In genomic region chr10:24874133-24874532, GRCh38 we compare ENCODE assay signal across 16 cellular contexts.
DNase-seq lines count a peak whose midpoint lies in the region; ATAC-seq, FAIRE-seq and TF ChIP-seq lines count a peak whose summit lies in the region.
"Had no signal": no experiment of that assay in that cellular context is flagged by ENCODE, and none has a peak within 500 bp of the region (broad histone marks: within the 10 kb centered on the region; RNA-seq: fewer than 3 reads in every experiment).

No MANE protein-coding gene starts in this region.

- H3K36me3 ChIP-seq in K562 (ENCODE audit: control insufficient read depth, insufficient read depth, low read length), result no peaks in the 10 kb centered on the region; the same call in 2 of the 3 replicates
- no peaks in the 10 kb centered on the region for H3K36me3 ChIP-seq in mesenchymal stem cell (ENCODE audit: control insufficient read depth in 1 of 2, insufficient read depth in 2 of 2, low read depth in 1 of 2, low read length in 2 of 2)
- no peaks in the 10 kb centered on the region for H3K36me3 ChIP-seq in MG63

- TF ChIP-seq RAD21 in K562 (CRISPR knock-in tag; conservative IDR thresholded peaks at IDR 0.05 in 1 of 2, IDR thresholded peaks at IDR 0.05 in 1 of 2), result no peak

- no peaks in the 10 kb centered on the region for H3K27me3 Mint-ChIP-seq in type B pancreatic cell
- H3K27me3 Mint-ChIP-seq: B cell; CD4-positive, alpha-beta T cell had no signal

- in situ Hi-C loops in K562 (cut with MboI), result no loop called here

- no peak overlapping the region for H3K4me3 ChIP-seq in K562
- no peak overlapping the region for H3K4me3 ChIP-seq in mesenchymal stem cell (ENCODE audit: insufficient read depth in 1 of 2, low read depth in 1 of 2, low read length in 2 of 2)
- H3K4me3 ChIP-seq in MG63, result no peak overlapping the region

- no peaks in the 10 kb centered on the region for H3K79me1 ChIP-seq in mesenchymal stem cell (replicated peaks; ENCODE audit: low read length, poor library complexity, severe bottlenecking)

- peak overlapping the region in 1 of 2 experiments; percentile 22 for H3K18ac ChIP-seq in mesenchymal stem cell (ENCODE audit: low read depth in 1 of 2, low read length in 2 of 2)

- H3K4me3 Mint-ChIP-seq in type B pancreatic cell, result no peak overlapping the region
- H3K4me3 Mint-ChIP-seq: B cell; CD4-positive, alpha-beta T cell had no signal

- no peaks in the 10 kb centered on the region for H3K9me3 Mint-ChIP-seq in type B pancreatic cell

- H2BK5ac ChIP-seq in mesenchymal stem cell (ENCODE audit: low read depth, low read length, poor library complexity, severe bottlenecking), result no peak overlapping the region

- no peak for TF ChIP-seq POLR2A in K562 (conservative IDR thresholded peaks at IDR 0.05)

- BruUV-seq in K562 (replicated peaks; lab: Mats Ljungman, UMichigan), result no TSS peak

- H4K8ac ChIP-seq in mesenchymal stem cell (ENCODE audit: low read length), result no peak overlapping the region

- DNase-seq in HTR-8/SVneo (ENCODE audit: insufficient read length, low spot score) (no peak), K562 (ENCODE audit: extremely low read depth in 1 of 4, low spot score in 3 of 4) (no peak), mesenchymal stem cell (no peak), type B pancreatic cell (ENCODE audit: extremely low spot score, unreplicated experiment) (no peak), MG63 (no peak)
- DNase-seq in stimulated activated naive CD4-positive, alpha-beta T cell treated with Interleukin-2 at 50 U/mL for 16 hours (lab: John Stamatoyannopoulos, UW), result no peak
- DNase-seq: ACHN; Calu3; CD4-positive, alpha-beta T cell; H7; NCI-H1417; NCI-H1930; NCI-H446 treated with DMSO at 0.1 percent for 48 hours; PC-3 had no signal

- H3K4me1 ChIP-seq in K562 (replicated peaks in 1 of 2; ENCODE audit: control insufficient read depth in 2 of 2, insufficient read depth in 2 of 2, low read length in 2 of 2) (peaks cover 0 to 23% of the 10 kb centered on the region in 2 experiments; a peak in 3 of 5 replicates), mesenchymal stem cell (ENCODE audit: control insufficient read depth, insufficient read depth, low read depth, low read length) (peaks cover 9% of the 10 kb centered on the region)

- no peak overlapping the region for H4K91ac ChIP-seq in mesenchymal stem cell (ENCODE audit: low read length)

- peaks cover 16% of the 10 kb centered on the region for H3K4me1 Mint-ChIP-seq in type B pancreatic cell (ENCODE audit: unreplicated experiment)

- peak overlapping the region; percentile 69 for H2BK15ac ChIP-seq in mesenchymal stem cell (ENCODE audit: low read depth, poor library complexity, severe bottlenecking)

- no peak for TF ChIP-seq EP300 in K562 (IDR thresholded peaks at IDR 0.05; ENCODE audit: low read length)

- no peak overlapping the region for H3K9ac ChIP-seq in K562 (ENCODE audit: insufficient read depth in 1 of 2, low read depth in 2 of 2, low read length in 2 of 2)
- no peak overlapping the region for H3K9ac ChIP-seq in mesenchymal stem cell (ENCODE audit: low read length)

- no peak overlapping the region for H2BK120ac ChIP-seq in mesenchymal stem cell (ENCODE audit: low read depth, low read length)

- H3K9me3 ChIP-seq in K562 (replicated peaks; ENCODE audit: control insufficient read depth, insufficient read depth, low read depth, low read length) (peaks cover 4% of the 10 kb centered on the region), mesenchymal stem cell (ENCODE audit: control insufficient read depth, low read length) (peaks cover 5% of the 10 kb centered on the region), MG63 (no peaks in the 10 kb centered on the region)

- no peaks in the 10 kb centered on the region for H3K79me2 ChIP-seq in K562 (ENCODE audit: control insufficient read depth, insufficient read depth, low read length)

- peak overlapping the region in 1 of 2 experiments; percentile 89 for H2BK12ac ChIP-seq in mesenchymal stem cell (ENCODE audit: low read length in 2 of 2)

- TF ChIP-seq CTCF in K562 (IDR thresholded peaks at IDR 0.05 in 2 of 3, conservative IDR thresholded peaks at IDR 0.05 in 1 of 3; ENCODE audit: insufficient read depth in 2 of 3, low read depth in 1 of 3, low read length in 3 of 3), result no peak
- no peak for TF ChIP-seq CTCF in type B pancreatic cell (conservative IDR thresholded peaks at IDR 0.05)

- no peaks in the 10 kb centered on the region for H4K20me1 ChIP-seq in K562 (replicated peaks; ENCODE audit: control insufficient read depth, insufficient read depth, low read length)

- peak; percentile 69 for FAIRE-seq in HTR-8/SVneo (lab: Jason Lieb, UNC)
- FAIRE-seq in K562 (lab: Jason Lieb, UNC), result no peak

- no peak overlapping the region for H3K4me2 ChIP-seq in K562 (ENCODE audit: insufficient read depth, low read length)
- H3K4me2 ChIP-seq in mesenchymal stem cell (ENCODE audit: low read length, poor library complexity, severe bottlenecking), result no peak overlapping the region

- H3K27ac ChIP-seq in K562 (ENCODE audit: extremely low read depth, low read depth, low read length) (no peak overlapping the region), mesenchymal stem cell (ENCODE audit: low read length, poor library complexity, severe bottlenecking) (no peak overlapping the region)

- H2AFZ ChIP-seq in K562 (ENCODE audit: low read depth, low read length), result peak overlapping the region; percentile 94; the same call in 1 of the 2 replicates
- H2AFZ ChIP-seq in mesenchymal stem cell (ENCODE audit: low read depth, low read length), result no peak overlapping the region

- H3K23ac ChIP-seq in mesenchymal stem cell (ENCODE audit: low read length in 2 of 2), result no peak overlapping the region

- H3K9me1 ChIP-seq in K562 (ENCODE audit: control insufficient read depth, insufficient read depth, low read length), result peaks cover 2% of the 10 kb centered on the region

- no peak overlapping the region for H3K4ac ChIP-seq in mesenchymal stem cell (ENCODE audit: low read depth in 1 of 2, low read length in 2 of 2)

- H3K27ac Mint-ChIP-seq in type B pancreatic cell, result peak overlapping the region; percentile 43
- H3K27ac Mint-ChIP-seq: B cell; CD4-positive, alpha-beta T cell had no signal

- peak overlapping the region; percentile 84 for H2AK5ac ChIP-seq in mesenchymal stem cell (ENCODE audit: low read length, severe bottlenecking)

- POLR2A ChIA-PET in K562 (lab: Yijun Ruan, JAX), result no interaction called here

- ATAC-seq in K562, result no peak
- no peak for ATAC-seq in GM18861 (IDR thresholded peaks at IDR 0.05; ENCODE audit: unreplicated experiment)
- ATAC-seq: PC-3 had no signal

- no peak overlapping the region for H3K14ac ChIP-seq in mesenchymal stem cell (ENCODE audit: low read length in 2 of 2)

- intact Hi-C loops in K562 (cut with micrococcal nuclease), result no loop called here

- CTCF ChIA-PET in K562 (lab: Yijun Ruan, JAX; ENCODE audit: low intra/inter-chr PET ratio), result no interaction called here

- H3K27me3 ChIP-seq in K562 (ENCODE audit: control insufficient read depth in 2 of 2, insufficient read depth in 2 of 2, low read length in 2 of 2) (no peaks in the 10 kb centered on the region), mesenchymal stem cell (ENCODE audit: control insufficient read depth in 1 of 2, insufficient read depth in 1 of 2, low read length in 2 of 2) (no peaks in the 10 kb centered on the region), MG63 (no peaks in the 10 kb centered on the region)

- H3K36me3 Mint-ChIP-seq in type B pancreatic cell, result peaks cover 3% of the 10 kb centered on the region

TF ChIP-seq in K562, 482 proteins besides CTCF, POLR2A, EP300 and RAD21 (continues in another document):
- TF ChIP-seq MED1 (CRISPR knock-in tag; IDR thresholded peaks at IDR 0.05; ENCODE audit: borderline replicate concordance), result no peak
- no peak for TF ChIP-seq E2F4 (CRISPR knock-in tag; IDR thresholded peaks at IDR 0.05; ENCODE audit: low read depth)
- no peak for TF ChIP-seq ZBTB17 (CRISPR knock-in tag; IDR thresholded peaks at IDR 0.05)
- TF ChIP-seq, protein P1, sequence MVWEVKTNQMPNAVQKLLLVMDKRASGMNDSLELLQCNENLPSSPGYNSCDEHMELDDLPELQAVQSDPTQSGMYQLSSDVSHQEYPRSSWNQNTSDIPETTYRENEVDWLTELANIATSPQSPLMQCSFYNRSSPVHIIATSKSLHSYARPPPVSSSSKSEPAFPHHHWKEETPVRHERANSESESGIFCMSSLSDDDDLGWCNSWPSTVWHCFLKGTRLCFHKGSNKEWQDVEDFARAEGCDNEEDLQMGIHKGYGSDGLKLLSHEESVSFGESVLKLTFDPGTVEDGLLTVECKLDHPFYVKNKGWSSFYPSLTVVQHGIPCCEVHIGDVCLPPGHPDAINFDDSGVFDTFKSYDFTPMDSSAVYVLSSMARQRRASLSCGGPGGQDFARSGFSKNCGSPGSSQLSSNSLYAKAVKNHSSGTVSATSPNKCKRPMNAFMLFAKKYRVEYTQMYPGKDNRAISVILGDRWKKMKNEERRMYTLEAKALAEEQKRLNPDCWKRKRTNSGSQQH (CRISPR knock-in tag; IDR thresholded peaks at IDR 0.05), result no peak
- no peak for TF ChIP-seq SRF (CRISPR knock-in tag; IDR thresholded peaks at IDR 0.05)
- TF ChIP-seq IFI16 (CRISPR knock-in tag; IDR thresholded peaks at IDR 0.05), result no peak
- TF ChIP-seq MAFK (IDR thresholded peaks at IDR 0.05; ENCODE audit: low read length), result no peak
- no peak for TF ChIP-seq ZNF76 (CRISPR knock-in tag; IDR thresholded peaks at IDR 0.05; ENCODE audit: borderline replicate concordance)
